31 cellular contexts compared by ENCODE assay signal in genomic region chr18:2545155-2545554, GRCh38. TPM values are rescaled to one million over a fixed set of nuclear protein-coding genes. Genes with fewer than 3 reads are reported as not detected.
"Had no signal": no experiment of that assay in that cellular context is flagged by ENCODE, and none has a peak within 500 bp of the region (broad histone marks: within the 10 kb centered on the region; RNA-seq: fewer than 3 reads in every experiment).

No MANE protein-coding gene starts in this region.

- DNase-seq: activated B cell treated with CpG ODN at 0.5 μM for 24 hours; activated CD4-positive, alpha-beta memory T cell treated with anti-CD3 and anti-CD28 coated beads for 36 hours; activated CD4-positive, alpha-beta T cell treated with anti-CD3 and anti-CD28 coated beads for 4 hours; activated CD4-positive, alpha-beta T cell treated with anti-CD3 and anti-CD28 coated beads, Interleukin-2, amount 10 ng/mL, durations not matched to agents 24 days and 14 days; activated CD4-positive, alpha-beta T cell treated with anti-CD3 and anti-CD28 coated beads, Interleukin-2, amount 50 U/mL, for 1 hour; activated CD4-positive, alpha-beta T cell treated with anti-CD3 and anti-CD28 coated beads, Interleukin-2, amount 50 U/mL, for 4 hours; activated CD4-positive, CD25-positive, alpha-beta regulatory T cell treated with anti-CD3 and anti-CD28 coated beads, Interleukin-2, amount 50 U/mL, for 72 hours; activated CD8-positive, alpha-beta memory T cell treated with anti-CD3 and anti-CD28 coated beads, Interleukin-2, amount 50 U/mL, for 4 hours; activated CD8-positive, alpha-beta T cell treated with anti-CD3 and anti-CD28 coated beads for 36 hours; activated effector memory CD4-positive, alpha-beta T cell treated with anti-CD3 and anti-CD28 coated beads, Interleukin-2, amount 50 U/mL, for 16 hours; activated gamma-delta T cell treated with Interleukin-2 at 50 U/mL for 16 hours; activated naive CD4-positive, alpha-beta T cell; activated naive CD4-positive, alpha-beta T cell treated with anti-CD3 and anti-CD28 coated beads for 36 hours; activated naive CD4-positive, alpha-beta T cell treated with anti-CD3 and anti-CD28 coated beads, Interleukin-2, amount 50 U/mL, for 16 hours; activated naive CD8-positive, alpha-beta T cell treated with anti-CD3 and anti-CD28 coated beads for 36 hours; activated T-cell treated with anti-CD3 and anti-CD28 coated beads for 4 hours; activated T-cell treated with anti-CD3 and anti-CD28 coated beads, Interleukin-2, amount 50 U/mL, for 1 hour; activated T-cell treated with anti-CD3 and anti-CD28 coated beads, Interleukin-2, amount 50 U/mL, for 4 hours; activated T-cell treated with anti-CD3 and anti-CD28 coated beads, Interleukin-2, amount 50 U/mL, for 72 hours; adrenal gland; amniotic stem cell; aorta; body of pancreas; brain microvascular endothelial cell; central memory CD4-positive, alpha-beta T cell; T-helper 2 cell; T-helper 9 cell had no signal

- ATAC-seq: activated CD8-positive, alpha-beta T cell treated with anti-CD3 and anti-CD28 coated beads for 36 hours; activated naive CD4-positive, alpha-beta T cell treated with anti-CD3 and anti-CD28 coated beads, Interleukin-2, amount 50 U/mL, for 72 hours; activated T-cell treated with anti-CD3 and anti-CD28 coated beads, Interleukin-2, amount 50 U/mL, for 4 hours; activated T-cell treated with anti-CD3 and anti-CD28 coated beads, Interleukin-2, amount 50 U/mL, for 72 hours; activated T-helper 17 cell treated with anti-CD3 and anti-CD28 coated beads, Interleukin-2, amount 50 U/mL, for 72 hours; body of pancreas had no signal

- FAIRE-seq: astrocyte, TTC549 had no signal

RNA-seq across cellular contexts. Expression of gene NDC80, which starts 26.2 kb away (rescaled TPM):
- total RNA-seq: body of pancreas had no signal
